In the genomic region with DNA sequence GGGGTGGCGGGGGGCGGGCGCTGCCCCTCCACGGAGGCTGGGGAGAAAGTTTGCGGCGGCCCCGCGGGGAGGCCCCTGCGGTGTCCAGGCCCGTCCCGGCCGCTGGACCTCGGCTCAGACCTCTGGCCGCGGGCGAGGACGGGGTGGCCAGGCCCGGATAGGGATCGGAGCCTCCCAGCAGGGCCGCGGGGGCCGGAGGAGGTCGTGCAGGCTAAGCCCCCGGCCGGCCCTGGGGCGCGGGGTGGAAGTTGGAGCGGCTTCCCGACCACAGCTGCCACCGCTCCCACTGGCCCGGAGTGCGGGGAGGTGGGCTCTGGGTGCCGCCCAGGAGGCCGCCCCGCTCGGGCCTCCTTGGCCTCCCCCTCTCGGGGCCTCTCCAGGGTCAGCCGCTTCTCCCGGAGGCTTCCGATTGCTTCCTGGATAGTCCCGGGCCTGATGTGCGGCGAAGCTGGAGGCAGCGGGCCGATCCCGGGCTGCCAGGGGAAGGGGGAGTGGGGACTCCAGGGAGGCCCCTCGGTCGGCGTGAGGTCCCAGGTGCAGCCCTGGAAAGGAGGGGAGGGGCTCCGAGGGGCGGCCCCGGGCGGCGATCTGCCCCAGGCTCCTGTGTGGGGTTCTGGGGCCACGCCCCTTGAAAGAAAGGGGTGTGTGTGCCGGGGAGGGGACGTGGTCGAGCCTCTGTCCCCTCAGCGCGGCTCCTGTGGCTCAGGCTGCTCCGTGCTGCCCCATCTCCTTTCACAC, we compare ENCODE assay signal across 8 cellular contexts. TPM values are rescaled to one million over a fixed set of nuclear protein-coding genes. Genes with fewer than 3 reads are reported as not detected.
DNase-seq lines count a peak whose midpoint lies in the region; TF ChIP-seq lines count a peak whose summit lies in the region.

No MANE protein-coding gene starts in this region.

- H3K36me3 ChIP-seq in BE2C (peaks cover 8% of the 10 kb centered on the region), stomach (peaks cover under 1 to 11% (median 6%) of the 10 kb centered on the region in 4 donors)

- peak; percentile 50 for DNase-seq in BE2C
- peak; percentile 11 for DNase-seq in HCEC 1CT
- peak; percentile 42 for DNase-seq in T-helper 2 cell treated with Interferon-gamma antibody and Interleukin-4, amounts not matched to agents 5 μg/mL and 100 μg/mL, for 36 hours (ENCODE audit: low spot score)
- DNase-seq in coronary artery (ENCODE audit: low spot score), result no peak
- DNase-seq in lung microvascular endothelial cell (ENCODE audit: low read depth in 2 of 2), result peak; percentile 22 to 23
- DNase-seq in stomach, result no peak
- DNase-seq in KG1 (lab: John Stamatoyannopoulos, UW), result no peak
- no peak for DNase-seq in occipital lobe (lab: John Stamatoyannopoulos, UW)

- 0 to 4% (median 2%) methylated on average over 7 to 61 of the region's 61 CpGs for WGBS in stomach, 5 donors

- H3K4me3 ChIP-seq in BE2C (ENCODE audit: low read depth, low read length), result peak overlapping the region; percentile 83
- H3K4me3 ChIP-seq in coronary artery, result peak overlapping the region; percentile 90
- peak overlapping the region; percentile 69 to 91 (median 78) for H3K4me3 ChIP-seq in stomach

- 0 out of 2 replicates have a peak, but pooled peaks cover 3% of the 10 kb centered on the region for H3K27me3 ChIP-seq in BE2C
- H3K27me3 ChIP-seq in stomach, result peaks cover 0 to 29% (median 0%) of the 10 kb centered on the region in 3 donors

- H3K9me3 Mint-ChIP-seq in T-helper 2 cell treated with Interferon-gamma antibody and Interleukin-4, amounts not matched to agents 5 μg/mL and 100 μg/mL, for 36 hours, result no peaks in the 10 kb centered on the region

- H3K4me1 ChIP-seq in BE2C (peaks cover 22% of the 10 kb centered on the region), stomach (peaks cover 19 to 43% (median 34%) of the 10 kb centered on the region in 4 donors)

- H3K4me1 Mint-ChIP-seq in T-helper 2 cell treated with Interferon-gamma antibody and Interleukin-4, amounts not matched to agents 5 μg/mL and 100 μg/mL, for 36 hours (ENCODE audit: low read depth), result peaks cover 6% of the 10 kb centered on the region

- peaks cover 4% of the 10 kb centered on the region for H3K27me3 Mint-ChIP-seq in T-helper 2 cell treated with Interferon-gamma antibody and Interleukin-4, amounts not matched to agents 5 μg/mL and 100 μg/mL, for 36 hours (ENCODE audit: low read depth)

- H3K9me3 ChIP-seq in BE2C (no peaks in the 10 kb centered on the region), stomach (no peaks in the 10 kb centered on the region)

- H3K4me3 Mint-ChIP-seq in T-helper 2 cell treated with Interferon-gamma antibody and Interleukin-4, amounts not matched to agents 5 μg/mL and 100 μg/mL, for 36 hours, result no peak overlapping the region

- no peak for TF ChIP-seq EP300 in stomach (IDR thresholded peaks at IDR 0.05)

- intact Hi-C loops in stomach (cut with DNase I; ENCODE audit: low total_unique reads), result loop anchor here (5.0 kb wide), 1 partner anchor 232 kb away; no protein-coding TSS in a partner anchor

- no peak overlapping the region for H3K27ac Mint-ChIP-seq in T-helper 2 cell treated with Interferon-gamma antibody and Interleukin-4, amounts not matched to agents 5 μg/mL and 100 μg/mL, for 36 hours

- H3K27ac ChIP-seq in coronary artery (peak overlapping the region; percentile 51 to 94), stomach (peak overlapping the region in 3 of 5 donors; percentile 47 to 77 (median 65))

- no peak for TF ChIP-seq POLR2A in stomach (IDR thresholded peaks at IDR 0.05)

- H3K36me3 Mint-ChIP-seq in T-helper 2 cell treated with Interferon-gamma antibody and Interleukin-4, amounts not matched to agents 5 μg/mL and 100 μg/mL, for 36 hours (ENCODE audit: low read depth), result no peaks in the 10 kb centered on the region

- TF ChIP-seq CTCF in BE2C (IDR thresholded peaks at IDR 0.05; ENCODE audit: low read depth, low read length) (no peak), coronary artery (IDR thresholded peaks at IDR 0.05) (no peak), stomach (IDR thresholded peaks at IDR 0.05) (no peak)

RNA-seq across cellular contexts. Expression of gene PLXNA1, which starts 0.9 kb away (rescaled TPM):
- polyA plus RNA-seq in BE2C (2012; ENCODE audit: insufficient read depth, insufficient read length, low read depth), result 261 TPM
- total RNA-seq in lung microvascular endothelial cell (10.9 and 15.1 TPM in 2 replicates), stomach (10 to 100 TPM; 12.1 to 54.7 (median 16.9) TPM), occipital lobe (47.7 TPM)
- polyA plus RNA-seq in stomach, result 1 to 10 TPM in 2 of 3 donors, under 1 TPM in 1; 0.92 to 7.0 (median 3.4) TPM

Comparison
In these comparisons a context has a peak if more than half of its experiments do, and no peak if none do; other contexts are left out.
1. DNase-seq: peak in BE2C (single experiment), HCEC 1CT (single experiment), T-helper 2 cell treated with Interferon-gamma antibody and Interleukin-4, amounts not matched to agents 5 μg/mL and 100 μg/mL, for 36 hours (single experiment) and lung microvascular endothelial cell (2 of 2); none in coronary artery (single experiment), stomach (single experiment), KG1 (single experiment) and occipital lobe (single experiment).
2. Peak in every context shown above with its lines, with median percentiles within 50 percentile points of each other: H3K4me3 ChIP-seq.